In the genomic region with DNA sequence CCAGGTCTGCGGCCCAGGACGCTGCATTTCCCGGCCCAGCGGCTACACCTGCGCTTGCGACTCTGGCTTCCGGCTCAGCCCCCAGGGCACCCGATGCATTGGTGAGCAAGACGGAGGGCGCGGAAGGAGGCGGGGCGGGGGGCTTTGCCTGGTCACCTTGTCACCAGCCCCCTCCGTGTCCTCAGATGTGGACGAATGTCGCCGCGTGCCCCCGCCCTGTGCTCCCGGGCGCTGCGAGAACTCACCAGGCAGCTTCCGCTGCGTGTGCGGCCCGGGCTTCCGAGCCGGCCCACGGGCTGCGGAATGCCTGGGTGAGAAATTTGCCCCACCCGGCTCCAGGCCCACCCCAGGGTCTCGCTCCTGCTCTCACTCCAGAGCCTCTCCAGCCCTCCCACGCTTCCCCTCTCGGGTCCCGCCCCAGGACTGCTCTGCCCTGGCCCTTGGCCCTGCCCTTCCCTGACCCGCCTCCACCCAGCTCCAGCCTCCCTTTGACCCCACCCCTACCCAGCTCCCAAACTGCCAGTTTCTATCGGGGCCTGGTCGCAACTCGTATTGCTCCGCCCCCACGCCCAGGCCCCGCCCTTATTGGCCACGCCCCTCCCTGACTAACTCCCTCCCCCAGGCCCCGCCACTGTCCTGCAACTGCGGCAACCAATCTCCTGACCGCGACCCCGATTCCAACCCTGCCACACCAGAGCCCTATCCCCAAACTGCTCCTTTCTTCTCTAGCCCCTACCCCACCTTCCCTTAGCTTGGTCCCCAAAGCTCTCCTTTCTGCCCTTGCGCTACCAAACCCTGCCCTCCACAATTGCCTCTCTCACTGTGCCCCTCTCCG, we compare ENCODE assay signal across 1 cellular context.
TF ChIP-seq lines count a peak whose summit lies in the region.

No MANE protein-coding gene starts in this region.

TF ChIP-seq in K562, 482 proteins besides CTCF, POLR2A, EP300 and RAD21 (continued from another document and continues in another):
- TF ChIP-seq, protein P1, sequence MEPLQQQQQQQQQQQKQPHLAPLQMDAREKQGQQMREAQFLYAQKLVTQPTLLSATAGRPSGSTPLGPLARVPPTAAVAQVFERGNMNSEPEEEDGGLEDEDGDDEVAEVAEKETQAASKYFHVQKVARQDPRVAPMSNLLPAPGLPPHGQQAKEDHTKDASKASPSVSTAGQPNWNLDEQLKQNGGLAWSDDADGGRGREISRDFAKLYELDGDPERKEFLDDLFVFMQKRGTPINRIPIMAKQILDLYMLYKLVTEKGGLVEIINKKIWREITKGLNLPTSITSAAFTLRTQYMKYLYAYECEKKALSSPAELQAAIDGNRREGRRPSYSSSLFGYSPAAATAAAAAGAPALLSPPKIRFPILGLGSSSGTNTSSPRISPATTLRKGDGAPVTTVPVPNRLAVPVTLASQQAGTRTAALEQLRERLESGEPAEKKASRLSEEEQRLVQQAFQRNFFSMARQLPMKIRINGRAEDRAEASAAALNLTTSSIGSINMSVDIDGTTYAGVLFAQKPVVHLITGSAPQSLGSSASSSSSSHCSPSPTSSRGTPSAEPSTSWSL (CRISPR knock-in tag; IDR thresholded peaks at IDR 0.05; ENCODE audit: borderline replicate concordance) = no peak
- TF ChIP-seq POLR2AphosphoS2 (IDR thresholded peaks at IDR 0.05; ENCODE audit: low read length) = no peak
- no peak for TF ChIP-seq ZNF134 (CRISPR knock-in tag; conservative IDR thresholded peaks at IDR 0.05)
- TF ChIP-seq JUND (IDR thresholded peaks at IDR 0.05; ENCODE audit: borderline replicate concordance, low read depth, low read length) = no peak
- TF ChIP-seq JUND (tag; IDR thresholded peaks at IDR 0.05; ENCODE audit: borderline replicate concordance, low read depth, low read length) = no peak
- TF ChIP-seq HMG20B (CRISPR knock-in tag; IDR thresholded peaks at IDR 0.05) = no peak
- TF ChIP-seq MED1 (CRISPR knock-in tag; IDR thresholded peaks at IDR 0.05; ENCODE audit: borderline replicate concordance) = no peak
- TF ChIP-seq SNRNP70 (optimal IDR thresholded peaks at IDR 0.05; ENCODE audit: low read depth, low read length) = no peak
- no peak for TF ChIP-seq E2F3 (CRISPR knock-in tag; IDR thresholded peaks at IDR 0.05)
- no peak for TF ChIP-seq TFAM (CRISPR knock-in tag; conservative IDR thresholded peaks at IDR 0.05)
- TF ChIP-seq, protein P2, sequence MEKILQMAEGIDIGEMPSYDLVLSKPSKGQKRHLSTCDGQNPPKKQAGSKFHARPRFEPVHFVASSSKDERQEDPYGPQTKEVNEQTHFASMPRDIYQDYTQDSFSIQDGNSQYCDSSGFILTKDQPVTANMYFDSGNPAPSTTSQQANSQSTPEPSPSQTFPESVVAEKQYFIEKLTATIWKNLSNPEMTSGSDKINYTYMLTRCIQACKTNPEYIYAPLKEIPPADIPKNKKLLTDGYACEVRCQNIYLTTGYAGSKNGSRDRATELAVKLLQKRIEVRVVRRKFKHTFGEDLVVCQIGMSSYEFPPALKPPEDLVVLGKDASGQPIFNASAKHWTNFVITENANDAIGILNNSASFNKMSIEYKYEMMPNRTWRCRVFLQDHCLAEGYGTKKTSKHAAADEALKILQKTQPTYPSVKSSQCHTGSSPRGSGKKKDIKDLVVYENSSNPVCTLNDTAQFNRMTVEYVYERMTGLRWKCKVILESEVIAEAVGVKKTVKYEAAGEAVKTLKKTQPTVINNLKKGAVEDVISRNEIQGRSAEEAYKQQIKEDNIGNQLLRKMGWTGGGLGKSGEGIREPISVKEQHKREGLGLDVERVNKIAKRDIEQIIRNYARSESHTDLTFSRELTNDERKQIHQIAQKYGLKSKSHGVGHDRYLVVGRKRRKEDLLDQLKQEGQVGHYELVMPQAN (IDR thresholded peaks at IDR 0.05; ENCODE audit: borderline replicate concordance) = no peak
- no peak for TF ChIP-seq ZC3H4 (CRISPR knock-in tag; IDR thresholded peaks at IDR 0.05; ENCODE audit: borderline replicate concordance)
- TF ChIP-seq HNRNPK (IDR thresholded peaks at IDR 0.05; ENCODE audit: low read depth, low read length, poor library complexity, severe bottlenecking) = no peak
- TF ChIP-seq, protein P3, sequence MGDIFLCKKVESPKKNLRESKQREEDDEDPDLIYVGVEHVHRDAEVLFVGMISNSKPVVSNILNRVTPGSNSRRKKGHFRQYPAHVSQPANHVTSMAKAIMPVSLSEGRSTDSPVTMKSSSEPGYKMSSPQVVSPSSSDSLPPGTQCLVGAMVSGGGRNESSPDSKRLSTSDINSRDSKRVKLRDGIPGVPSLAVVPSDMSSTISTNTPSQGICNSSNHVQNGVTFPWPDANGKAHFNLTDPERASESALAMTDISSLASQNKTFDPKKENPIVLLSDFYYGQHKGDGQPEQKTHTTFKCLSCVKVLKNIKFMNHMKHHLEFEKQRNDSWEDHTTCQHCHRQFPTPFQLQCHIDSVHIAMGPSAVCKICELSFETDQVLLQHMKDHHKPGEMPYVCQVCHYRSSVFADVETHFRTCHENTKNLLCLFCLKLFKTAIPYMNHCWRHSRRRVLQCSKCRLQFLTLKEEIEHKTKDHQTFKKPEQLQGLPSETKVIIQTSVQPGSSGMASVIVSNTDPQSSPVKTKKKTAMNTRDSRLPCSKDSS (IDR thresholded peaks at IDR 0.05; ENCODE audit: low read depth, partially characterized antibody) = no peak
- TF ChIP-seq HIVEP1 (CRISPR knock-in tag; IDR thresholded peaks at IDR 0.05) = no peak
- TF ChIP-seq POLR2B (IDR thresholded peaks at IDR 0.05; ENCODE audit: low read depth, partially characterized antibody) = peak; percentile 36
- peak in 1 of 2 experiments; percentile 53; a peak in 1 of 4 replicates for TF ChIP-seq SRF (CRISPR knock-in tag; IDR thresholded peaks at IDR 0.05)
- TF ChIP-seq, protein P4, sequence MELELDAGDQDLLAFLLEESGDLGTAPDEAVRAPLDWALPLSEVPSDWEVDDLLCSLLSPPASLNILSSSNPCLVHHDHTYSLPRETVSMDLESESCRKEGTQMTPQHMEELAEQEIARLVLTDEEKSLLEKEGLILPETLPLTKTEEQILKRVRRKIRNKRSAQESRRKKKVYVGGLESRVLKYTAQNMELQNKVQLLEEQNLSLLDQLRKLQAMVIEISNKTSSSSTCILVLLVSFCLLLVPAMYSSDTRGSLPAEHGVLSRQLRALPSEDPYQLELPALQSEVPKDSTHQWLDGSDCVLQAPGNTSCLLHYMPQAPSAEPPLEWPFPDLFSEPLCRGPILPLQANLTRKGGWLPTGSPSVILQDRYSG (tag; conservative IDR thresholded peaks at IDR 0.05; ENCODE audit: low read depth) = no peak
- TF ChIP-seq ZNF780A (CRISPR knock-in tag; IDR thresholded peaks at IDR 0.05) = no peak
- TF ChIP-seq NELFE (IDR thresholded peaks at IDR 0.05; ENCODE audit: insufficient read depth, insufficient read length) = no peak
- no peak for TF ChIP-seq CBFB (CRISPR knock-in tag; IDR thresholded peaks at IDR 0.05)
- no peak for TF ChIP-seq BDP1 (IDR thresholded peaks at IDR 0.05; ENCODE audit: insufficient read depth, insufficient read length)
- TF ChIP-seq, protein P5, sequence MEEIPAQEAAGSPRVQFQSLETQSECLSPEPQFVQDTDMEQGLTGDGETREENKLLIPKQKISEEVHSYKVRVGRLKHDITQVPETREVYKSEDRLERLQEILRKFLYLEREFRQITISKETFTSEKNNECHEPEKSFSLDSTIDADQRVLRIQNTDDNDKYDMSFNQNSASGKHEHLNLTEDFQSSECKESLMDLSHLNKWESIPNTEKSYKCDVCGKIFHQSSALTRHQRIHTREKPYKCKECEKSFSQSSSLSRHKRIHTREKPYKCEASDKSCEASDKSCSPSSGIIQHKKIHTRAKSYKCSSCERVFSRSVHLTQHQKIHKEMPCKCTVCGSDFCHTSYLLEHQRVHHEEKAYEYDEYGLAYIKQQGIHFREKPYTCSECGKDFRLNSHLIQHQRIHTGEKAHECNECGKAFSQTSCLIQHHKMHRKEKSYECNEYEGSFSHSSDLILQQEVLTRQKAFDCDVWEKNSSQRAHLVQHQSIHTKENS (CRISPR knock-in tag; IDR thresholded peaks at IDR 0.05) = no peak
- TF ChIP-seq SPI1 (IDR thresholded peaks at IDR 0.05; ENCODE audit: borderline replicate concordance, low read depth, low read length) = no peak
- no peak for TF ChIP-seq ZBTB1 (CRISPR knock-in tag; IDR thresholded peaks at IDR 0.05; ENCODE audit: borderline replicate concordance, low read depth)
- no peak for TF ChIP-seq KLF1 (tag; IDR thresholded peaks at IDR 0.05)
- 0 out of 2 replicates have a peak, but pooled peaks have one; percentile 27 for TF ChIP-seq PHB (CRISPR knock-in tag; IDR thresholded peaks at IDR 0.05)
- TF ChIP-seq GTF2A2 (tag; IDR thresholded peaks at IDR 0.05) = no peak
- TF ChIP-seq POLR3G (IDR thresholded peaks at IDR 0.05; ENCODE audit: extremely low read depth, insufficient read length, insufficient replicate concordance) = no peak
- TF ChIP-seq CC2D1A (IDR thresholded peaks at IDR 0.05) = no peak
- no peak for TF ChIP-seq NR2F6 (CRISPR knock-in tag; IDR thresholded peaks at IDR 0.05)
- TF ChIP-seq ZNF507 (tag; conservative IDR thresholded peaks at IDR 0.05) = no peak
- peak; percentile 99 for TF ChIP-seq HDGF (IDR thresholded peaks at IDR 0.05)
- no peak for TF ChIP-seq STAT5B (CRISPR knock-in tag; IDR thresholded peaks at IDR 0.05)
- TF ChIP-seq ZNF561 (CRISPR knock-in tag; conservative IDR thresholded peaks at IDR 0.05) = no peak
- TF ChIP-seq FOXP1 (CRISPR knock-in tag; IDR thresholded peaks at IDR 0.05) = no peak
- no peak for TF ChIP-seq YBX1 (IDR thresholded peaks at IDR 0.05)
- no peak for TF ChIP-seq ZNF354B (CRISPR knock-in tag; IDR thresholded peaks at IDR 0.05)
- no peak for TF ChIP-seq TCF7L2 (IDR thresholded peaks at IDR 0.05; ENCODE audit: low read depth, low read length)
- no peak for TF ChIP-seq BCOR (IDR thresholded peaks at IDR 0.05)
- peak; percentile 67 for TF ChIP-seq CCNT2 (IDR thresholded peaks at IDR 0.05; ENCODE audit: borderline replicate concordance, extremely low read depth, insufficient read length, low read depth, low read length)
- TF ChIP-seq SMAD3 (CRISPR knock-in tag; conservative IDR thresholded peaks at IDR 0.05) = no peak
- no peak for TF ChIP-seq ZFP1 (CRISPR knock-in tag; IDR thresholded peaks at IDR 0.05)
- TF ChIP-seq NCOR1 (IDR thresholded peaks at IDR 0.05) = no peak
- no peak for TF ChIP-seq ZNF445 (CRISPR knock-in tag; IDR thresholded peaks at IDR 0.05; ENCODE audit: low read depth)
- no peak for TF ChIP-seq L3MBTL2 (IDR thresholded peaks at IDR 0.05)
- no peak for TF ChIP-seq PTTG1 (tag; IDR thresholded peaks at IDR 0.05; ENCODE audit: low read depth)
- no peak for TF ChIP-seq NFYB (IDR thresholded peaks at IDR 0.05; ENCODE audit: extremely low read depth, insufficient read length)
- no peak for TF ChIP-seq RBM17 (IDR thresholded peaks at IDR 0.05; ENCODE audit: borderline replicate concordance, low read depth, low read length)
- TF ChIP-seq ZNF212 (CRISPR knock-in tag; IDR thresholded peaks at IDR 0.05) = no peak
- TF ChIP-seq, protein P6, sequence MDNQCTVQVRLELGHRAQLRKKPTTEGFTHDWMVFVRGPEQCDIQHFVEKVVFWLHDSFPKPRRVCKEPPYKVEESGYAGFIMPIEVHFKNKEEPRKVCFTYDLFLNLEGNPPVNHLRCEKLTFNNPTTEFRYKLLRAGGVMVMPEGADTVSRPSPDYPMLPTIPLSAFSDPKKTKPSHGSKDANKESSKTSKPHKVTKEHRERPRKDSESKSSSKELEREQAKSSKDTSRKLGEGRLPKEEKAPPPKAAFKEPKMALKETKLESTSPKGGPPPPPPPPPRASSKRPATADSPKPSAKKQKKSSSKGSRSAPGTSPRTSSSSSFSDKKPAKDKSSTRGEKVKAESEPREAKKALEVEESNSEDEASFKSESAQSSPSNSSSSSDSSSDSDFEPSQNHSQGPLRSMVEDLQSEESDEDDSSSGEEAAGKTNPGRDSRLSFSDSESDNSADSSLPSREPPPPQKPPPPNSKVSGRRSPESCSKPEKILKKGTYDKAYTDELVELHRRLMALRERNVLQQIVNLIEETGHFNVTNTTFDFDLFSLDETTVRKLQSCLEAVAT (IDR thresholded peaks at IDR 0.05) = peak in 1 of 2 experiments; percentile 34; a peak in 1 of 4 replicates
- TF ChIP-seq SMAD2 (IDR thresholded peaks at IDR 0.05; ENCODE audit: low read depth, low read length) = no peak
- TF ChIP-seq TAL1 (IDR thresholded peaks at IDR 0.05) = no peak
- TF ChIP-seq RFX1 (IDR thresholded peaks at IDR 0.05) = no peak
- TF ChIP-seq SIN3B (IDR thresholded peaks at IDR 0.05; ENCODE audit: low read depth) = no peak
- TF ChIP-seq, protein P7, sequence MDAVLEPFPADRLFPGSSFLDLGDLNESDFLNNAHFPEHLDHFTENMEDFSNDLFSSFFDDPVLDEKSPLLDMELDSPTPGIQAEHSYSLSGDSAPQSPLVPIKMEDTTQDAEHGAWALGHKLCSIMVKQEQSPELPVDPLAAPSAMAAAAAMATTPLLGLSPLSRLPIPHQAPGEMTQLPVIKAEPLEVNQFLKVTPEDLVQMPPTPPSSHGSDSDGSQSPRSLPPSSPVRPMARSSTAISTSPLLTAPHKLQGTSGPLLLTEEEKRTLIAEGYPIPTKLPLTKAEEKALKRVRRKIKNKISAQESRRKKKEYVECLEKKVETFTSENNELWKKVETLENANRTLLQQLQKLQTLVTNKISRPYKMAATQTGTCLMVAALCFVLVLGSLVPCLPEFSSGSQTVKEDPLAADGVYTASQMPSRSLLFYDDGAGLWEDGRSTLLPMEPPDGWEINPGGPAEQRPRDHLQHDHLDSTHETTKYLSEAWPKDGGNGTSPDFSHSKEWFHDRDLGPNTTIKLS (IDR thresholded peaks at IDR 0.05; ENCODE audit: borderline replicate concordance, low read depth) = no peak
- no peak for TF ChIP-seq TAF9B (IDR thresholded peaks at IDR 0.05; ENCODE audit: partially characterized antibody)
- TF ChIP-seq DNMT1 (IDR thresholded peaks at IDR 0.05) = no peak
- TF ChIP-seq SMAD4 (CRISPR knock-in tag; conservative IDR thresholded peaks at IDR 0.05) = 0 out of 2 replicates have a peak, but pooled peaks have one; percentile 39
- no peak for TF ChIP-seq ZNF583 (CRISPR knock-in tag; IDR thresholded peaks at IDR 0.05)
- no peak for TF ChIP-seq ARHGAP35 (IDR thresholded peaks at IDR 0.05; ENCODE audit: partially characterized antibody)
- no peak for TF ChIP-seq MEIS2 (IDR thresholded peaks at IDR 0.05; ENCODE audit: partially characterized antibody)
- TF ChIP-seq, protein P8, sequence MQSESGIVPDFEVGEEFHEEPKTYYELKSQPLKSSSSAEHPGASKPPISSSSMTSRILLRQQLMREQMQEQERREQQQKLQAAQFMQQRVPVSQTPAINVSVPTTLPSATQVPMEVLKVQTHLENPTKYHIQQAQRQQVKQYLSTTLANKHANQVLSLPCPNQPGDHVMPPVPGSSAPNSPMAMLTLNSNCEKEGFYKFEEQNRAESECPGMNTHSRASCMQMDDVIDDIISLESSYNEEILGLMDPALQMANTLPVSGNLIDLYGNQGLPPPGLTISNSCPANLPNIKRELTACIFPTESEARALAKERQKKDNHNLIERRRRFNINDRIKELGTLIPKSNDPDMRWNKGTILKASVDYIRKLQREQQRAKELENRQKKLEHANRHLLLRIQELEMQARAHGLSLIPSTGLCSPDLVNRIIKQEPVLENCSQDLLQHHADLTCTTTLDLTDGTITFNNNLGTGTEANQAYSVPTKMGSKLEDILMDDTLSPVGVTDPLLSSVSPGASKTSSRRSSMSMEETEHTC (IDR thresholded peaks at IDR 0.05) = no peak
- TF ChIP-seq HNRNPUL1 (IDR thresholded peaks at IDR 0.05; ENCODE audit: low read length) = no peak
- TF ChIP-seq CBFA2T2 (conservative IDR thresholded peaks at IDR 0.05) = no peak
- no peak for TF ChIP-seq SRSF1 (IDR thresholded peaks at IDR 0.05; ENCODE audit: low read depth, low read length)
- TF ChIP-seq ELF4 (CRISPR knock-in tag; IDR thresholded peaks at IDR 0.05) = peak; percentile 56; the same call in 1 of the 2 replicates
- no peak for TF ChIP-seq ZC3H8 (IDR thresholded peaks at IDR 0.05)
